Comparison of ENCODE assay signal across 9 cellular contexts in the genomic region with DNA sequence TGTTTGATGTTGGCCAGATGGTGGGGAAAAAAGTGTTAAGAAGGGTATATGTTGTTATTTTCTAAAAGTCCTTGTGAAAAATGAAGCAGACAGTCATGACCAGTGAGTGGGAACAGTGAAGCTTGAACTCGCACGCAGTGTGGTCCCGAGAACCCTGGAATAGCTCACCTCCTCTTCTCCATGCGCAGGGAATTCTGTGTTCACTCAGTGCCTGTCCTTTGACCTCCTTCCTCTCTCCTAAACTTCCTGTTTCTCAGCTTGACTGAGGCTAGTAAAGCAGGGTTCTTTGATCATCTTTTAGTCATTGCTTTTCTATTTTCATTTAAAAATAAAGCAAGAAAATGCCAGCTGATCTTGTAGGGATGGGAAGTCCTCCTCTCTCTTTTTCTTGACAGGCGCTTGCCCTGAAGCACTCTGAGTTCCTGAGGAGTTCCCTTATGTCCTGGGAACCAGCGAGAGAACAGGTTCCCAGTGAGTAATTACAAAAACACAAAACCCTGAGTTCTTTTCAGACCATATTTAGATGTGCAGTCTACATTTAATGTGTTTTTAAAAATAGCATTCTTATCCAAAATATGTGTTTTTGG.
DNase-seq lines count a peak whose midpoint lies in the region; ATAC-seq and TF ChIP-seq lines count a peak whose summit lies in the region.
"Had no signal": no experiment of that assay in that cellular context is flagged by ENCODE, and none has a peak within 500 bp of the region (broad histone marks: within the 10 kb centered on the region; RNA-seq: fewer than 3 reads in every experiment).

No MANE protein-coding gene starts in this region.

- H3K36me3 Mint-ChIP-seq in activated CD8-positive, alpha-beta T cell treated with anti-CD3 and anti-CD28 coated beads for 36 hours (ENCODE audit: low read depth): peaks cover 74% of the 10 kb centered on the region

- TF ChIP-seq EP300 in ovary (IDR thresholded peaks at IDR 0.05): no peak

- peaks cover 8 to 47% (median 20%) of the 10 kb centered on the region in 11 experiments; a peak in 18 of 22 replicates for H3K36me3 ChIP-seq in BLaER1 treated with 17β-estradiol and CSF1 and Interleukin-3, amounts not matched to agents 10 nM and 100 nM
- H3K36me3 ChIP-seq in ovary: no peaks in the 10 kb centered on the region

- CTCF ChIA-PET in activated CD8-positive, alpha-beta T cell treated with anti-CD3 and anti-CD28 coated beads for 36 hours (lab: Charles Lee): no interaction called here

- H3K27ac Mint-ChIP-seq in activated CD8-positive, alpha-beta T cell treated with anti-CD3 and anti-CD28 coated beads for 36 hours: peak overlapping the region; percentile 83

- H3K27me3 Mint-ChIP-seq in activated CD8-positive, alpha-beta T cell treated with anti-CD3 and anti-CD28 coated beads for 36 hours: no peaks in the 10 kb centered on the region

- no peak for TF ChIP-seq POLR2A in ovary (IDR thresholded peaks at IDR 0.05)

- peaks cover 12% of the 10 kb centered on the region for H3K9me3 Mint-ChIP-seq in activated CD8-positive, alpha-beta T cell treated with anti-CD3 and anti-CD28 coated beads for 36 hours

- intact Hi-C loops in activated CD8-positive, alpha-beta T cell treated with anti-CD3 and anti-CD28 coated beads for 36 hours (cut with micrococcal nuclease): no loop called here
- intact Hi-C loops in ovary (cut with DNase I): no loop called here

- H3K4me1 Mint-ChIP-seq in activated CD8-positive, alpha-beta T cell treated with anti-CD3 and anti-CD28 coated beads for 36 hours (ENCODE audit: low read depth): peaks cover 77% of the 10 kb centered on the region

- POLR2A ChIA-PET in activated CD8-positive, alpha-beta T cell treated with anti-CD3 and anti-CD28 coated beads for 36 hours (lab: Charles Lee): interaction anchor here (1.0 to 3.0 kb wide), 3 partner anchors 11 to 20 kb away, joined by 3 to 10 read pairs (median 3); no protein-coding TSS in a partner anchor

- peak overlapping the region; percentile 65 to 99 (median 90) for H3K4me2 ChIP-seq in BLaER1 treated with 17β-estradiol and CSF1 and Interleukin-3, amounts not matched to agents 10 nM and 100 nM

- H4K20me1 ChIP-seq in BLaER1 treated with 17β-estradiol and CSF1 and Interleukin-3, amounts not matched to agents 10 nM and 100 nM: peaks cover 0 to 85% (median 65%) of the 10 kb centered on the region in 11 experiments; a peak in 18 of 22 replicates

- no peak for TF ChIP-seq CTCF in activated CD8-positive, alpha-beta T cell treated with anti-CD3 and anti-CD28 coated beads for 36 hours (IDR thresholded peaks at IDR 0.05)
- no peak for TF ChIP-seq CTCF in fibroblast of pulmonary artery (IDR thresholded peaks at IDR 0.05; ENCODE audit: low read length, missing control alignments)
- TF ChIP-seq CTCF in ovary (IDR thresholded peaks at IDR 0.05): no peak

- peak overlapping the region in 3 of 10 experiments; percentile 4 to 40 (median 17); a peak in 3 of 20 replicates for H3K4me3 ChIP-seq in BLaER1 treated with 17β-estradiol and CSF1 and Interleukin-3, amounts not matched to agents 10 nM and 100 nM
- H3K4me3 ChIP-seq in fibroblast of pulmonary artery (replicated peaks; ENCODE audit: low read depth, low read length): no peak overlapping the region
- H3K4me3 ChIP-seq in ovary: no peak overlapping the region

- H3K9ac ChIP-seq in BLaER1 treated with 17β-estradiol and CSF1 and Interleukin-3, amounts not matched to agents 10 nM and 100 nM: peak overlapping the region in 9 of 11 experiments; percentile 14 to 73 (median 56); a peak in 16 of 22 replicates

- ATAC-seq in activated CD8-positive, alpha-beta T cell treated with anti-CD3 and anti-CD28 coated beads for 36 hours: no peak
- no peak for ATAC-seq in HG03039 (IDR thresholded peaks at IDR 0.05; ENCODE audit: unreplicated experiment)

- DNase-seq in activated CD8-positive, alpha-beta T cell treated with anti-CD3 and anti-CD28 coated beads for 36 hours: no peak
- peak; percentile 68 for DNase-seq in fibroblast of pulmonary artery (ENCODE audit: low read depth)
- DNase-seq in ovary: no peak
- no peak for DNase-seq in NCI-H1105 (lab: John Stamatoyannopoulos, UW)
- no peak for DNase-seq in DMS79 treated with DMSO at 0.1 percent for 48 hours (lab: John Stamatoyannopoulos, UW)
- no peak for DNase-seq in COLO668 (lab: John Stamatoyannopoulos, UW; ENCODE audit: unreplicated experiment)
- DNase-seq: NCI-H1417 treated with DMSO at 0.1 percent for 48 hours had no signal

- WGBS in ovary, 3 donors: 11 to 28% (median 11%) methylated on average over 6 of the region's 6 CpGs

- no peak overlapping the region for H3K4me3 Mint-ChIP-seq in activated CD8-positive, alpha-beta T cell treated with anti-CD3 and anti-CD28 coated beads for 36 hours

- peak overlapping the region; percentile 42 to 88 (median 68); a peak in 21 of 22 replicates for H3K27ac ChIP-seq in BLaER1 treated with 17β-estradiol and CSF1 and Interleukin-3, amounts not matched to agents 10 nM and 100 nM
- H3K27ac ChIP-seq in ovary: peak overlapping the region; percentile 9 to 48

- H3K9me3 ChIP-seq in BLaER1 treated with 17β-estradiol and CSF1 and Interleukin-3, amounts not matched to agents 10 nM and 100 nM (replicated peaks in 1 of 11): peaks cover 0 to 19% (median 12%) of the 10 kb centered on the region in 11 experiments; a peak in 19 of 22 replicates
- no peaks in the 10 kb centered on the region for H3K9me3 ChIP-seq in ovary

- peaks cover 73 to 100% (median 99%) of the 10 kb centered on the region in 10 experiments for H3K4me1 ChIP-seq in BLaER1 treated with 17β-estradiol and CSF1 and Interleukin-3, amounts not matched to agents 10 nM and 100 nM
- peaks cover 23% of the 10 kb centered on the region for H3K4me1 ChIP-seq in ovary (ENCODE audit: insufficient read depth)

- no peaks in the 10 kb centered on the region for H3K27me3 ChIP-seq in BLaER1 treated with 17β-estradiol and CSF1 and Interleukin-3, amounts not matched to agents 10 nM and 100 nM
- no peaks in the 10 kb centered on the region for H3K27me3 ChIP-seq in ovary
